Comparison of ENCODE assay signal across 1 cellular context in the genomic region with DNA sequence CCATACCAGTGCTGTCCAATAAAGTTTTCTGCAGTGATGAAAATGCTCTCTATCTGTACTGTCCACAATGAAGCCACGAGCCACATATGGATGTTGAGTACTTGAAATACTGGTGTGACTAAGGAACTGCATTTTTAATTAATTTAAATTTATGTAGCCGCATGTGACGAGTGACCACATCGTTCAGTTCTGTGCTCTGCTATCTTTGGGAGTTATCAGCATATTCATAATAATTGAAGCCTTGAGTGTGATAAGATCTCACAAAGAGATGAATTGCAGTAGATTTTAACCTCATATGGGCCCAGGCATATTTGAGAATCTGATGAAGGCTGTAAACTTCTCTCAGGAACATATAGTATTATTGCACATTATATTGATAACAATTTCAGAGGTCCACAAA.
TF ChIP-seq lines count a peak whose summit lies in the region.

No MANE protein-coding gene starts in this region.

TF ChIP-seq in A549, 52 proteins besides CTCF, POLR2A, EP300 and RAD21 (continued from another document):
- TF ChIP-seq HOXB5 (CRISPR knock-in tag; IDR thresholded peaks at IDR 0.05), result no peak
- no peak for TF ChIP-seq JUNB (IDR thresholded peaks at IDR 0.05)
- TF ChIP-seq RARB (CRISPR knock-in tag; IDR thresholded peaks at IDR 0.05), result no peak
- TF ChIP-seq ZFP36 (IDR thresholded peaks at IDR 0.05; ENCODE audit: borderline replicate concordance, partially characterized antibody), result no peak
- TF ChIP-seq MYC (IDR thresholded peaks at IDR 0.05; ENCODE audit: borderline replicate concordance, low read length), result no peak
- no peak for TF ChIP-seq ESRRA (IDR thresholded peaks at IDR 0.05; ENCODE audit: borderline replicate concordance, low read length)
- TF ChIP-seq NFE2L2 (conservative IDR thresholded peaks at IDR 0.05; ENCODE audit: low read length), result no peak
- TF ChIP-seq NPAS2 (CRISPR knock-in tag; IDR thresholded peaks at IDR 0.05; ENCODE audit: borderline replicate concordance), result no peak
- no peak for TF ChIP-seq CBX8 (IDR thresholded peaks at IDR 0.05)
- TF ChIP-seq EHMT2 (IDR thresholded peaks at IDR 0.05; ENCODE audit: low read depth), result no peak
- TF ChIP-seq FOXS1 (CRISPR knock-in tag; IDR thresholded peaks at IDR 0.05), result no peak
- no peak for TF ChIP-seq NR3C1 (IDR thresholded peaks at IDR 0.05)
- TF ChIP-seq JUN (IDR thresholded peaks at IDR 0.05), result no peak
